9 cellular contexts compared by ENCODE assay signal in the genomic region with DNA sequence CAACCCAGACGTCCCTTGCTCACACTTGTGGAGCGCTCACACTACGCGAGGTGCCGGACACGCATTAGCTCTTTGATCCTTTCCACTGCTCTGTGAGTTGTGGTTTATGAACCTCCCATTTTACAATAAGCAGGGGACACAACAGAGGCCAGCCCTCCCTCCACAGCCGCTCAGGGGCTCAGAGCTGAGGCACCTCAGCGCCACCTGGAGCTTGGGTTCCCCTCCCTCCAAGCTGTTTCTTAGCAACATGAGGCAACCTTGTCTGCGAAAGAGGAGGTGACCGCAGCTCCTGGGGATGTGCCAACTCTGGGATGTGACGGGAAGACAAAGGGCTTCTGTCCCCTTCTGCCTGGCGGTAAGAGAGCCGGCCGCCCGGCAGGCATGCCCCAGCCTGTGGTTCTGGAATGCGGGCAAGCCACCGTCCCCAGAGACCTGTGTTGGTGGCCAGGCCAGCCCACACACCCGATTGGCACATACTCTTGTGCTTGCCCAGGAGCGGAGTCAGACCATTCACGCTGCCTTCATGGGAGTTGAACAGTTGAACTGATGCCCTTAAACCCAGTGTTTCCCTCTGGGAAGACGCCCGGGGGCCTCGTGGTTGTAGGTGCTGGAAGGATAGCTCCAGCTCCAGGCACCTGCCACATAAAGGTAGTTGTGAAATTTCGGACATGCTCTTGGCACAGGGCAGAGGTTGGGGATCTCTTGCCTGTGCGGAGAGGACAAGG. TPM values are rescaled to one million over a fixed set of nuclear protein-coding genes. Genes with fewer than 3 reads are reported as not detected.
DNase-seq lines count a peak whose midpoint lies in the region; FAIRE-seq and TF ChIP-seq lines count a peak whose summit lies in the region.
"Had no signal": no experiment of that assay in that cellular context is flagged by ENCODE, and none has a peak within 500 bp of the region (broad histone marks: within the 10 kb centered on the region; RNA-seq: fewer than 3 reads in every experiment).

No MANE protein-coding gene starts in this region.

- H3K9me3 ChIP-seq in H1 (ENCODE audit: insufficient read depth in 2 of 2, low read depth in 1 of 2, low read length in 1 of 2) (no peaks in the 10 kb centered on the region), neural progenitor cell (ENCODE audit: low read depth) (no peaks in the 10 kb centered on the region)

- H3K36me3 Mint-ChIP-seq in neural progenitor cell = no peaks in the 10 kb centered on the region
- no peaks in the 10 kb centered on the region for H3K36me3 Mint-ChIP-seq in activated T-helper 2 cell treated with anti-CD3 and anti-CD28 coated beads, Interferon-gamma antibody, Interleukin-2, Interleukin-4, amounts not matched to agents 10 μg/mL and 5 μg/mL and 100 μg/mL, durations not matched to agents 14 hours and 24 hours and 36 hours (ENCODE audit: low read depth)

- H2BK5ac ChIP-seq in H1 (ENCODE audit: low read depth, low read length) = peak overlapping the region; percentile 35; the same call in 1 of the 2 replicates

- peak in 1 of 2 experiments; percentile 12; a peak in 1 of 4 replicates for TF ChIP-seq RAD21 in H1 (IDR thresholded peaks at IDR 0.05 in 1 of 2, conservative IDR thresholded peaks at IDR 0.05 in 1 of 2; ENCODE audit: low read depth in 2 of 2, low read length in 2 of 2)

- H4K20me1 ChIP-seq in H1 (replicated peaks in 1 of 2; ENCODE audit: control insufficient read depth in 1 of 2, insufficient read depth in 2 of 2, low read length in 2 of 2) (no peaks in the 10 kb centered on the region), neural progenitor cell (ENCODE audit: low read depth) (no peaks in the 10 kb centered on the region)

- H3K27ac ChIP-seq in H1 (ENCODE audit: low read depth, low read length) = no peak overlapping the region
- no peak overlapping the region for H3K27ac ChIP-seq in neural progenitor cell

- no peak overlapping the region for H2BK120ac ChIP-seq in H1 (replicated peaks; ENCODE audit: low read depth, low read length)

- H3K4ac ChIP-seq in H1 (replicated peaks; ENCODE audit: insufficient read length, low read depth, low read length) = no peak overlapping the region

- no peak overlapping the region for H3K4me3 ChIP-seq in H1 (ENCODE audit: extremely low read depth in 1 of 4, insufficient read depth in 2 of 4, low read depth in 3 of 4, low read length in 4 of 4)
- H3K4me3 ChIP-seq in neural progenitor cell = no peak overlapping the region

- H3K79me1 ChIP-seq in H1 (ENCODE audit: low read depth, low read length) = no peaks in the 10 kb centered on the region

- no peak for TF ChIP-seq POLR2A in H1 (IDR thresholded peaks at IDR 0.05; ENCODE audit: control extremely low read depth in 1 of 2, low read depth in 2 of 2, low read length in 2 of 2)

- H2AFZ ChIP-seq in H1 (ENCODE audit: low read length) (0 out of 2 replicates have a peak overlapping the region, but pooled peaks have one; percentile 1), neural progenitor cell (replicated peaks) (no peak overlapping the region)

- no peak overlapping the region for H3K56ac ChIP-seq in H1 (replicated peaks; ENCODE audit: insufficient read length, low read depth, low read length)

- H3K79me2 ChIP-seq in H1 (ENCODE audit: control insufficient read depth in 1 of 2, insufficient read depth in 2 of 2, low read length in 2 of 2) (no peaks in the 10 kb centered on the region), neural progenitor cell (ENCODE audit: low read depth) (no peaks in the 10 kb centered on the region)

- peaks cover 54% of the 10 kb centered on the region for H3K4me1 Mint-ChIP-seq in neural progenitor cell
- peaks cover 43% of the 10 kb centered on the region for H3K4me1 Mint-ChIP-seq in activated T-helper 2 cell treated with anti-CD3 and anti-CD28 coated beads, Interferon-gamma antibody, Interleukin-2, Interleukin-4, amounts not matched to agents 10 μg/mL and 5 μg/mL and 100 μg/mL, durations not matched to agents 14 hours and 24 hours and 36 hours (ENCODE audit: low read depth)

- H3K27me3 Mint-ChIP-seq in neural progenitor cell (ENCODE audit: insufficient read depth, low read depth) = peaks cover 15% of the 10 kb centered on the region
- H3K27me3 Mint-ChIP-seq in activated T-helper 2 cell treated with anti-CD3 and anti-CD28 coated beads, Interferon-gamma antibody, Interleukin-2, Interleukin-4, amounts not matched to agents 10 μg/mL and 5 μg/mL and 100 μg/mL, durations not matched to agents 14 hours and 24 hours and 36 hours (ENCODE audit: low read depth) = no peaks in the 10 kb centered on the region
- H3K27me3 Mint-ChIP-seq: IgD-negative memory B cell had no signal

- H3K23me2 ChIP-seq in H1 (ENCODE audit: low read depth, low read length) = no peaks in the 10 kb centered on the region

- peak overlapping the region; percentile 50 for H3K27ac Mint-ChIP-seq in neural progenitor cell
- no peak overlapping the region for H3K27ac Mint-ChIP-seq in activated T-helper 2 cell treated with anti-CD3 and anti-CD28 coated beads, Interferon-gamma antibody, Interleukin-2, Interleukin-4, amounts not matched to agents 10 μg/mL and 5 μg/mL and 100 μg/mL, durations not matched to agents 14 hours and 24 hours and 36 hours

- H3K14ac ChIP-seq in H1 (ENCODE audit: insufficient read length) = no peak overlapping the region

- H3K4me3 Mint-ChIP-seq in neural progenitor cell = no peak overlapping the region
- H3K4me3 Mint-ChIP-seq in activated T-helper 2 cell treated with anti-CD3 and anti-CD28 coated beads, Interferon-gamma antibody, Interleukin-2, Interleukin-4, amounts not matched to agents 10 μg/mL and 5 μg/mL and 100 μg/mL, durations not matched to agents 14 hours and 24 hours and 36 hours (ENCODE audit: low read depth) = no peak overlapping the region

- TF ChIP-seq CTCF in GM12872 (IDR thresholded peaks at IDR 0.05; ENCODE audit: insufficient read depth, low read depth, low read length) (peak; percentile 29; the same call in 1 of the 3 replicates), H1 (IDR thresholded peaks at IDR 0.05; ENCODE audit: control extremely low read depth in 1 of 3, insufficient read depth in 1 of 3, low read depth in 1 of 3, low read length in 3 of 3) (peak in 1 of 3 experiments; percentile 17; a peak in 1 of 4 replicates), neural progenitor cell (IDR thresholded peaks at IDR 0.05) (no peak)

- no peaks in the 10 kb centered on the region for H3K27me3 ChIP-seq in H1 (replicated peaks in 1 of 4; ENCODE audit: control insufficient read depth in 3 of 4, extremely low read depth in 1 of 4, insufficient read depth in 3 of 4, low read length in 3 of 4)
- no peaks in the 10 kb centered on the region for H3K27me3 ChIP-seq in neural progenitor cell

- H3F3A ChIP-seq in neural progenitor cell (ENCODE audit: low read depth) = no peaks in the 10 kb centered on the region

- H4K5ac ChIP-seq in H1 (ENCODE audit: insufficient read length, low read depth, low read length) = no peak overlapping the region

- FAIRE-seq in H1 (lab: Jason Lieb, UNC) = no peak

- peak overlapping the region; percentile 29; the same call in 1 of the 2 replicates for H4K8ac ChIP-seq in H1 (ENCODE audit: extremely low read depth, insufficient read depth, low read length)

- DNase-seq in NCI-H146 (lab: John Stamatoyannopoulos, UW) = peak; percentile 87
- DNase-seq in T1000 (lab: John Stamatoyannopoulos, UW) = peak; percentile 61
- DNase-seq in H1 (ENCODE audit: low read depth in 1 of 2, low spot score in 2 of 2) = no peak
- DNase-seq in neural progenitor cell (ENCODE audit: low spot score) = peak; percentile 51
- no peak for DNase-seq in AG08395 (ENCODE audit: low spot score)
- DNase-seq in activated T-helper 2 cell treated with anti-CD3 and anti-CD28 coated beads, Interferon-gamma antibody, Interleukin-2, Interleukin-4, amounts not matched to agents 10 μg/mL and 5 μg/mL and 100 μg/mL, durations not matched to agents 14 hours and 24 hours and 36 hours (ENCODE audit: low spot score) = no peak
- no peak for DNase-seq in GOT3 (lab: John Stamatoyannopoulos, UW)

- H4K91ac ChIP-seq in H1 (replicated peaks; ENCODE audit: insufficient read length, low read length) = peak overlapping the region; percentile 69

- WGBS in H1 (ENCODE audit: extremely low coverage in 1 of 2, insufficient coverage in 1 of 2, insufficient read length in 1 of 2, insufficient replicate concordance in 2 of 2, low coverage in 1 of 2, low lambda C conversion rate in 2 of 2, missing lambda C conversion rate in 1 of 2), 2 experiments = 78% methylated on average over 25 of the region's 25 CpGs; no CpG with 5 or more reads in 1 of the 2 experiments

- H2BK20ac ChIP-seq in H1 (ENCODE audit: low read length) = no peak overlapping the region

- H2BK12ac ChIP-seq in H1 (ENCODE audit: low read depth, low read length) = peak overlapping the region; percentile 94

- no peak overlapping the region for H3K9ac ChIP-seq in H1 (replicated peaks in 1 of 4; ENCODE audit: extremely low read depth in 1 of 4, low read depth in 3 of 4, low read length in 3 of 4)
- no peak overlapping the region for H3K9ac ChIP-seq in neural progenitor cell

- TF ChIP-seq EP300 in H1 (IDR thresholded peaks at IDR 0.05; ENCODE audit: borderline replicate concordance in 1 of 2, low read depth in 2 of 2, low read length in 2 of 2) = no peak

- H3K36me3 ChIP-seq in H1 (ENCODE audit: control insufficient read depth in 2 of 4, insufficient read depth in 4 of 4, low read length in 3 of 4) = no peaks in the 10 kb centered on the region
- no peaks in the 10 kb centered on the region for H3K36me3 ChIP-seq in neural progenitor cell

- POLR2A ChIA-PET in H1 (lab: Charles Lee; ENCODE audit: partially characterized antibody) = interaction anchor here (1.1 kb wide), 2 partner anchors 17 to 47 kb away, joined by 3 to 4 read pairs; no protein-coding TSS in a partner anchor

- H3K4me2 ChIP-seq in H1 (ENCODE audit: insufficient read depth in 1 of 2, low read depth in 2 of 2, low read length in 2 of 2) (peak overlapping the region in 1 of 2 experiments; percentile 26; a peak in 1 of 4 replicates), neural progenitor cell (peak overlapping the region; percentile 13)

- H3K4me1 ChIP-seq in H1 (replicated peaks in 1 of 4; ENCODE audit: control insufficient read depth in 3 of 4, insufficient read depth in 4 of 4, low read length in 3 of 4) (peaks cover 0 to 13% (median 8%) of the 10 kb centered on the region in 4 experiments; a peak in 5 of 7 replicates), neural progenitor cell (peaks cover 24% of the 10 kb centered on the region)

- peak overlapping the region; percentile 61; the same call in 1 of the 2 replicates for H2BK15ac ChIP-seq in H1 (ENCODE audit: low read length)

- no peak overlapping the region for H3K23ac ChIP-seq in H1 (ENCODE audit: insufficient read length)

- H3K9me3 Mint-ChIP-seq in neural progenitor cell = peaks cover 4% of the 10 kb centered on the region
- no peaks in the 10 kb centered on the region for H3K9me3 Mint-ChIP-seq in activated T-helper 2 cell treated with anti-CD3 and anti-CD28 coated beads, Interferon-gamma antibody, Interleukin-2, Interleukin-4, amounts not matched to agents 10 μg/mL and 5 μg/mL and 100 μg/mL, durations not matched to agents 14 hours and 24 hours and 36 hours

- intact Hi-C loops in activated T-helper 2 cell treated with anti-CD3 and anti-CD28 coated beads, Interferon-gamma antibody, Interleukin-2, Interleukin-4, amounts not matched to agents 10 μg/mL and 5 μg/mL and 100 μg/mL, durations not matched to agents 14 hours and 24 hours and 36 hours (cut with micrococcal nuclease) = no loop called here

- peak overlapping the region; percentile 39; the same call in 1 of the 2 replicates for H2AK5ac ChIP-seq in H1 (ENCODE audit: low read depth, low read length)

- H3K18ac ChIP-seq in H1 (ENCODE audit: extremely low read depth, low read length) = peak overlapping the region; percentile 19; the same call in 1 of the 2 replicates

- CTCF ChIA-PET in H1 (lab: Charles Lee; ENCODE audit: partially characterized antibody) = interaction anchor here (0.6 to 3.3 kb wide), 20 partner anchors 8 to 423 kb away, joined by 3 to 18 read pairs (median 4); no protein-coding TSS in a partner anchor

RNA-seq across cellular contexts. Expression of a gene that starts 44.5 kb away (rescaled TPM):
- 57.7 and 60.1 TPM in 2 replicates for total RNA-seq in H1 (2021; fragmentation: NEBNext Ultra II Directional; extraction: Animal tissue kit (Norgen Biotek cat#: 25700))
- polyA plus RNA-seq in H1 (2011; rRNA removed) = 109 and 131 TPM in 2 replicates
- 71.9 TPM for polyA plus RNA-seq in H1 (2011; cell fraction: cytosol; rRNA removed)
- polyA plus RNA-seq in H1 (2011; cell fraction: nucleus; rRNA removed) = 75.2 TPM
- polyA plus RNA-seq in H1 (2012, experiment 1 of 2) = 32.3 to 58.0 TPM (median 56.1 TPM) in 4 replicates
- polyA plus RNA-seq in H1 (2012, experiment 2 of 2) = 61.6 TPM
- polyA plus RNA-seq in H1 (2013, experiment 1 of 2) = 53.7 TPM
- 52.7 TPM for polyA plus RNA-seq in H1 (2013, experiment 2 of 2)
- 16.3 and 19.0 TPM in 2 replicates for polyA minus RNA-seq in H1 (2011; rRNA and poly(A)+ RNA removed)
- 49.0 TPM for polyA minus RNA-seq in H1 (2011; cell fraction: cytosol; rRNA and poly(A)+ RNA removed)
- 23.7 TPM for polyA minus RNA-seq in H1 (2011; cell fraction: nucleus; rRNA and poly(A)+ RNA removed)
- 26.6 and 53.4 TPM in 2 replicates for total RNA-seq in neural progenitor cell (ENCODE audit: low replicate concordance)
- 88.9 and 89.5 TPM in 2 replicates for total RNA-seq in activated T-helper 2 cell treated with anti-CD3 and anti-CD28 coated beads, Interferon-gamma antibody, Interleukin-2, Interleukin-4, amounts not matched to agents 10 μg/mL and 5 μg/mL and 100 μg/mL, durations not matched to agents 14 hours and 24 hours and 36 hours

Comparison
In these comparisons a context has a peak if more than half of its experiments do, and no peak if none do; other contexts are left out.
1. DNase-seq: peak in NCI-H146 (single experiment), T1000 (single experiment) and neural progenitor cell (single experiment); none in H1 (0 of 2), AG08395 (single experiment), activated T-helper 2 cell treated with anti-CD3 and anti-CD28 coated beads, Interferon-gamma antibody, Interleukin-2, Interleukin-4, amounts not matched to agents 10 μg/mL and 5 μg/mL and 100 μg/mL, durations not matched to agents 14 hours and 24 hours and 36 hours (single experiment) and GOT3 (single experiment).